In genomic region chr2:231159306-231159705, GRCh38 we compare ENCODE assay signal across 22 cellular contexts. TPM values are rescaled to one million over a fixed set of nuclear protein-coding genes. Genes with fewer than 3 reads are reported as not detected.
DNase-seq lines count a peak whose midpoint lies in the region; ATAC-seq and TF ChIP-seq lines count a peak whose summit lies in the region.
"Had no signal": no experiment of that assay in that cellular context is flagged by ENCODE, and none has a peak within 500 bp of the region (broad histone marks: within the 10 kb centered on the region; RNA-seq: fewer than 3 reads in every experiment).

No MANE protein-coding gene starts in this region.

- no peak for ATAC-seq in IMR-90 (ENCODE audit: low read depth)
- ATAC-seq: activated T-cell treated with anti-CD3 and anti-CD28 coated beads, Interleukin-2, amount 50 U/mL, for 72 hours; gastrocnemius medialis; right cardiac atrium had no signal

- H3K9ac ChIP-seq in IMR-90 (ENCODE audit: low read depth, low read length): no peak overlapping the region

- peak overlapping the region; percentile 69 for H3K4ac ChIP-seq in IMR-90 (ENCODE audit: low read depth, low read length)

- peaks cover 6% of the 10 kb centered on the region for H3K36me3 Mint-ChIP-seq in chondrocyte (ENCODE audit: low read depth)

- peak overlapping the region; percentile 46 for H3K27ac Mint-ChIP-seq in chondrocyte (ENCODE audit: unreplicated experiment)
- H3K27ac Mint-ChIP-seq: activated T-cell treated with anti-CD3 and anti-CD28 coated beads, Interleukin-2, amount 50 U/mL, for 72 hours had no signal

- H3K9me1 ChIP-seq in IMR-90 (ENCODE audit: insufficient read depth, low read length): peaks cover 9% of the 10 kb centered on the region

- no peaks in the 10 kb centered on the region for H3K9me3 Mint-ChIP-seq in chondrocyte (ENCODE audit: low read depth)
- H3K9me3 Mint-ChIP-seq: activated T-cell treated with anti-CD3 and anti-CD28 coated beads, Interleukin-2, amount 50 U/mL, for 72 hours had no signal

- H3K56ac ChIP-seq in IMR-90 (ENCODE audit: extremely low read depth, insufficient read depth, low read length): peak overlapping the region; percentile 24; the same call in 1 of the 2 replicates

- peak overlapping the region; percentile 70 for H2BK120ac ChIP-seq in IMR-90 (ENCODE audit: low read depth, low read length)

- peak overlapping the region; percentile 96; the same call in 1 of the 2 replicates for H3K27ac ChIP-seq in IMR-90 (ENCODE audit: insufficient read depth, low read length)
- no peak overlapping the region for H3K27ac ChIP-seq in osteoblast (ENCODE audit: low read depth, low read length)
- no peak overlapping the region for H3K27ac ChIP-seq in brain microvascular endothelial cell
- H3K27ac ChIP-seq: epithelial cell of prostate, gastrocnemius medialis, RWPE1 had no signal

- TF ChIP-seq POLR2A in IMR-90 (IDR thresholded peaks at IDR 0.05; ENCODE audit: low read depth, low read length): no peak

- H2AK5ac ChIP-seq in IMR-90 (ENCODE audit: low read depth, low read length): peak overlapping the region; percentile 85; the same call in 1 of the 2 replicates

- peaks cover 11 to 45% of the 10 kb centered on the region in 2 experiments for H3K79me1 ChIP-seq in IMR-90 (ENCODE audit: low read depth in 1 of 2, low read length in 2 of 2)

- H3K4me3 Mint-ChIP-seq in chondrocyte (ENCODE audit: unreplicated experiment): no peak overlapping the region
- H3K4me3 Mint-ChIP-seq: activated T-cell treated with anti-CD3 and anti-CD28 coated beads, Interleukin-2, amount 50 U/mL, for 72 hours had no signal

- H3K36me3 ChIP-seq in IMR-90 (ENCODE audit: control insufficient read depth, insufficient read depth, low read length) (peaks cover 3% of the 10 kb centered on the region), osteoblast (ENCODE audit: insufficient read depth, low read length) (peaks cover 17% of the 10 kb centered on the region), brain microvascular endothelial cell (replicated peaks) (peaks cover 4% of the 10 kb centered on the region)

- H3K4me3 ChIP-seq in IMR-90 (ENCODE audit: insufficient read depth, low read depth, low read length): no peak overlapping the region
- no peak overlapping the region for H3K4me3 ChIP-seq in osteoblast (ENCODE audit: insufficient read depth, low read length)
- no peak overlapping the region for H3K4me3 ChIP-seq in brain microvascular endothelial cell (ENCODE audit: low read depth, low read length)
- H3K4me3 ChIP-seq: gastrocnemius medialis had no signal

- H3K27me3 ChIP-seq in IMR-90 (ENCODE audit: control insufficient read depth, insufficient read depth, low read length): no peaks in the 10 kb centered on the region
- no peaks in the 10 kb centered on the region for H3K27me3 ChIP-seq in osteoblast (ENCODE audit: insufficient read depth, low read length)
- no peaks in the 10 kb centered on the region for H3K27me3 ChIP-seq in brain microvascular endothelial cell (replicated peaks)
- H3K27me3 ChIP-seq: gastrocnemius medialis had no signal

- H4K8ac ChIP-seq in IMR-90 (ENCODE audit: low read depth in 2 of 2, low read length in 2 of 2): peak overlapping the region; percentile 53 to 78; a peak in 3 of 4 replicates

- no peaks in the 10 kb centered on the region for H3K79me2 ChIP-seq in osteoblast (ENCODE audit: insufficient read depth, low read length)

- peaks cover 61% of the 10 kb centered on the region for H3K4me1 Mint-ChIP-seq in chondrocyte (ENCODE audit: low read depth)

- H2BK5ac ChIP-seq in IMR-90 (ENCODE audit: low read depth, low read length, poor library complexity, severe bottlenecking): peak overlapping the region; percentile 100

- CTCF ChIA-PET in IMR-90 (lab: Yijun Ruan, JAX): no interaction called here

- H3K4me2 ChIP-seq in IMR-90 (ENCODE audit: low read depth, low read length) (no peak overlapping the region), osteoblast (ENCODE audit: insufficient read depth, low read length) (no peak overlapping the region)

- H3K23ac ChIP-seq in IMR-90 (ENCODE audit: low read depth, low read length): peak overlapping the region; percentile 71

- H3K14ac ChIP-seq in IMR-90 (replicated peaks; ENCODE audit: low read depth, low read length): peak overlapping the region; percentile 39

- TF ChIP-seq CTCF in IMR-90 (conservative IDR thresholded peaks at IDR 0.05; ENCODE audit: low read depth, low read length) (no peak), chondrocyte (IDR thresholded peaks at IDR 0.05) (no peak), osteoblast (IDR thresholded peaks at IDR 0.05; ENCODE audit: extremely low read depth, low read depth, low read length) (no peak), brain microvascular endothelial cell (IDR thresholded peaks at IDR 0.05; ENCODE audit: low read depth, low read length, missing control alignments) (no peak)

- H3K18ac ChIP-seq in IMR-90 (ENCODE audit: low read depth, low read length): peak overlapping the region; percentile 92

- TF ChIP-seq RAD21 in IMR-90 (IDR thresholded peaks at IDR 0.05; ENCODE audit: low read length): no peak

- H2BK15ac ChIP-seq in IMR-90 (ENCODE audit: low read depth, low read length): peak overlapping the region; percentile 75; the same call in 1 of the 3 replicates

- POLR2A ChIA-PET in IMR-90 (lab: Charles Lee; ENCODE audit: unreplicated experiment): interaction anchor here (1.0 kb wide), 1 partner anchor 30 kb away, joined by 3 read pairs; no protein-coding TSS in a partner anchor

- H3K4me1 ChIP-seq in IMR-90 (ENCODE audit: control insufficient read depth, insufficient read depth, low read length): peaks cover 25% of the 10 kb centered on the region
- peaks cover 39% of the 10 kb centered on the region for H3K4me1 ChIP-seq in osteoblast (ENCODE audit: insufficient read depth, low read length)
- H3K4me1 ChIP-seq: gastrocnemius medialis had no signal

- H2AFZ ChIP-seq in IMR-90 (replicated peaks; ENCODE audit: low read length, poor library complexity): no peak overlapping the region
- no peak overlapping the region for H2AFZ ChIP-seq in osteoblast (ENCODE audit: low read length)

- in situ Hi-C loops in IMR-90 (cut with MboI; ENCODE audit: low sequenced_read_pairs) (no loop called here), brain microvascular endothelial cell (cut with HindIII; ENCODE audit: low pct_ligation_motif_present, low sequenced_read_pairs) (no loop called here)

- peak overlapping the region; percentile 73 for H2BK20ac ChIP-seq in IMR-90 (ENCODE audit: low read depth, low read length)

- H4K20me1 ChIP-seq in IMR-90 (ENCODE audit: insufficient read depth, low read length) (no peaks in the 10 kb centered on the region), osteoblast (ENCODE audit: insufficient read depth, low read length) (no peaks in the 10 kb centered on the region)

- intact Hi-C loops in IMR-90 (cut with micrococcal nuclease): no loop called here

- H4K91ac ChIP-seq in IMR-90 (ENCODE audit: insufficient read depth, low read depth, low read length): peak overlapping the region; percentile 90

- no peak overlapping the region for H2AK9ac ChIP-seq in IMR-90 (replicated peaks; ENCODE audit: low read depth, low read length, poor library complexity)

- dilution Hi-C loops in IMR-90 (cut with HindIII; ENCODE audit: low sequenced_read_pairs, unreplicated experiment): no loop called here

- BruUV-seq in IMR-90 (replicated peaks; lab: Mats Ljungman, UMichigan): no TSS peak

- DNase-seq in EH (ENCODE audit: low read depth): peak; percentile 48
- DNase-seq in IMR-90: no peak
- no peak for DNase-seq in chondrocyte (ENCODE audit: low spot score)
- DNase-seq in osteoblast (ENCODE audit: insufficient read length, low spot score, missing footprints): peak; percentile 54
- no peak for DNase-seq in NCI-H510A treated with DMSO at 0.1 percent for 48 hours (lab: John Stamatoyannopoulos, UW)
- DNase-seq in NCI-H345 treated with DMSO at 0.1 percent for 48 hours (lab: John Stamatoyannopoulos, UW; ENCODE audit: unreplicated experiment): no peak
- no peak for DNase-seq in brain microvascular endothelial cell
- no peak for DNase-seq in C1 segment of cervical spinal cord (lab: John Stamatoyannopoulos, UW)
- DNase-seq: activated naive CD4-positive, alpha-beta T cell treated with anti-CD3 and anti-CD28 coated beads, Interleukin-2, amount 50 U/mL, for 16 hours; activated T-cell treated with anti-CD3 and anti-CD28 coated beads, Interleukin-2, amount 50 U/mL, for 72 hours; gastrocnemius medialis; H7; Karpas-422; kidney; mammary epithelial cell; NCI-H2029 treated with DMSO at 0.1 percent for 48 hours; NCI-H510A; occipital lobe; right cardiac atrium; stimulated activated CD4-positive, alpha-beta T cell treated with anti-CD3 and anti-CD28 coated beads, Interleukin-15, amount 100 ng/mL, for 24 hours had no signal

- no peaks in the 10 kb centered on the region for H3K27me3 Mint-ChIP-seq in chondrocyte (ENCODE audit: low read depth)

- no peaks in the 10 kb centered on the region for H3K9me3 ChIP-seq in IMR-90 (ENCODE audit: control insufficient read depth, insufficient read depth, low read length)
- no peaks in the 10 kb centered on the region for H3K9me3 ChIP-seq in osteoblast (ENCODE audit: low read depth, low read length)
- H3K9me3 ChIP-seq: gastrocnemius medialis had no signal

- H4K5ac ChIP-seq in IMR-90 (ENCODE audit: low read depth, low read length): peak overlapping the region; percentile 92

TF ChIP-seq in IMR-90, 13 proteins besides CTCF, POLR2A, EP300 and RAD21 (continues in another document):
- no peak for TF ChIP-seq RFX5 (IDR thresholded peaks at IDR 0.05; ENCODE audit: low read depth, low read length)
- no peak for TF ChIP-seq BHLHE40 (IDR thresholded peaks at IDR 0.05; ENCODE audit: low read depth, low read length)
- no peak for TF ChIP-seq NFE2L2 (IDR thresholded peaks at IDR 0.05; ENCODE audit: low read depth, low read length)
- TF ChIP-seq FOS (IDR thresholded peaks at IDR 0.05; ENCODE audit: low read depth, low read length): no peak

RNA-seq across cellular contexts. Expression of gene HTR2B, which starts 34.5 kb away (rescaled TPM):
- 0.56 and 0.72 TPM in 2 replicates for total RNA-seq in IMR-90 (2012; rRNA removed)
- 0.23 and 0.26 TPM in 2 replicates for polyA plus RNA-seq in IMR-90 (2012; rRNA removed)
- 0.02 and 0.11 TPM in 2 replicates for polyA plus RNA-seq in IMR-90 (2012; cell fraction: cytosol; rRNA removed)
- polyA plus RNA-seq in IMR-90 (2012; cell fraction: nucleus; rRNA removed; ENCODE audit: low replicate concordance): 0.16 TPM in 1 of 2 replicates, not detected in the other
- total RNA-seq in chondrocyte: 0.69 to 0.85 TPM in 2 of 3 replicates, not detected in the other
- total RNA-seq in osteoblast: 2.9 and 5.3 TPM in 2 replicates
- total RNA-seq: activated T-cell treated with anti-CD3 and anti-CD28 coated beads, Interleukin-2, amount 50 U/mL, for 72 hours; H7 had no signal
- polyA plus RNA-seq: mammary epithelial cell had no signal

RNA-seq across cellular contexts. Expression of gene ARMC9, which starts 39.1 kb away (rescaled TPM):
- total RNA-seq in IMR-90 (2012; rRNA removed) (39.4 and 46.6 TPM in 2 replicates), chondrocyte (71.6 to 188 TPM (median 187 TPM) in 3 replicates), osteoblast (221 and 240 TPM in 2 replicates)
- polyA plus RNA-seq in IMR-90 (2012; rRNA removed): 33.6 and 36.0 TPM in 2 replicates
- polyA plus RNA-seq in IMR-90 (2012; cell fraction: cytosol; rRNA removed): 29.9 and 42.2 TPM in 2 replicates
- 46.6 and 56.9 TPM in 2 replicates for polyA plus RNA-seq in IMR-90 (2012; cell fraction: nucleus; rRNA removed; ENCODE audit: low replicate concordance)

Comparison
In these comparisons a context has a peak if more than half of its experiments do, and no peak if none do; other contexts are left out.
1. DNase-seq: peak in EH (single experiment) and osteoblast (single experiment); none in IMR-90 (single experiment), chondrocyte (single experiment), NCI-H510A treated with DMSO at 0.1 percent for 48 hours (single experiment), NCI-H345 treated with DMSO at 0.1 percent for 48 hours (single experiment), brain microvascular endothelial cell (single experiment) and C1 segment of cervical spinal cord (0 of 14).